In genomic region chr5:132001647-132002561, GRCh38 we compare ENCODE assay signal across 1 cellular context.
TF ChIP-seq lines count a peak whose summit lies in the region.

No MANE protein-coding gene starts in this region.

TF ChIP-seq in HepG2, 621 proteins besides CTCF, POLR2A, EP300 and RAD21 (continued from another document and continues in another):
- 0 out of 2 replicates have a peak, but pooled peaks have one; percentile 39 for TF ChIP-seq ZNF790 (CRISPR knock-in tag; IDR thresholded peaks at IDR 0.05; ENCODE audit: borderline replicate concordance)
- peak; percentile 82 for TF ChIP-seq DPF2 (CRISPR knock-in tag; IDR thresholded peaks at IDR 0.05; ENCODE audit: borderline replicate concordance, low read depth)
- TF ChIP-seq ZBTB42 (CRISPR knock-in tag; IDR thresholded peaks at IDR 0.05): peak; percentile 40; the same call in 1 of the 2 replicates
- no peak for TF ChIP-seq SSRP1 (CRISPR knock-in tag; IDR thresholded peaks at IDR 0.05)
- no peak; the same call in 1 of the 2 replicates for TF ChIP-seq NFYC (CRISPR knock-in tag; IDR thresholded peaks at IDR 0.05)
- no peak for TF ChIP-seq ARHGAP35 (CRISPR knock-in tag; IDR thresholded peaks at IDR 0.05; ENCODE audit: borderline replicate concordance)
- TF ChIP-seq ZNF563 (CRISPR knock-in tag; IDR thresholded peaks at IDR 0.05): peak; percentile 68; the same call in 1 of the 2 replicates
- TF ChIP-seq ZNF709 (CRISPR knock-in tag; IDR thresholded peaks at IDR 0.05): peak; percentile 51; the same call in 1 of the 2 replicates
- TF ChIP-seq ZNF510 (CRISPR knock-in tag; IDR thresholded peaks at IDR 0.05; ENCODE audit: low read depth): peak; percentile 51; the same call in 1 of the 2 replicates
- TF ChIP-seq MTF2 (CRISPR knock-in tag; IDR thresholded peaks at IDR 0.05; ENCODE audit: borderline replicate concordance): 0 out of 2 replicates have a peak, but pooled peaks have one; percentile 39
- TF ChIP-seq ZBTB25 (CRISPR knock-in tag; IDR thresholded peaks at IDR 0.05): 0 out of 2 replicates have a peak, but pooled peaks have one; percentile 37
- 0 out of 2 replicates have a peak, but pooled peaks have one; percentile 41 for TF ChIP-seq CENPT (CRISPR knock-in tag; IDR thresholded peaks at IDR 0.05; ENCODE audit: low read depth)
- no peak for TF ChIP-seq STAT5B (CRISPR knock-in tag; IDR thresholded peaks at IDR 0.05)
- TF ChIP-seq POLR2AphosphoS2 (IDR thresholded peaks at IDR 0.05; ENCODE audit: low read depth, low read length): no peak
- TF ChIP-seq NR2F1 (CRISPR knock-in tag; IDR thresholded peaks at IDR 0.05): peak in 1 of 2 experiments; percentile 38; a peak in 1 of 4 replicates
- TF ChIP-seq THYN1 (CRISPR knock-in tag; IDR thresholded peaks at IDR 0.05; ENCODE audit: borderline replicate concordance, low read depth): no peak
- no peak for TF ChIP-seq ZNF446 (CRISPR knock-in tag; IDR thresholded peaks at IDR 0.05)
- TF ChIP-seq SNRNP70 (IDR thresholded peaks at IDR 0.05; ENCODE audit: low read depth, low read length): no peak
- peak; percentile 98 for TF ChIP-seq SIX1 (CRISPR knock-in tag; IDR thresholded peaks at IDR 0.05; ENCODE audit: borderline replicate concordance)
- peak; percentile 74 for TF ChIP-seq POGZ (CRISPR knock-in tag; IDR thresholded peaks at IDR 0.05)
- peak; percentile 37 for TF ChIP-seq POLR2AphosphoS5 (IDR thresholded peaks at IDR 0.05; ENCODE audit: low read depth, low read length)
- peak; percentile 33; the same call in 1 of the 2 replicates for TF ChIP-seq ARID4A (CRISPR knock-in tag; IDR thresholded peaks at IDR 0.05; ENCODE audit: borderline replicate concordance)
- TF ChIP-seq PREB (CRISPR knock-in tag; IDR thresholded peaks at IDR 0.05): no peak
- TF ChIP-seq TFDP2 (CRISPR knock-in tag; IDR thresholded peaks at IDR 0.05): peak; percentile 31; the same call in 1 of the 2 replicates
- no peak; the same call in 1 of the 2 replicates for TF ChIP-seq NFKBIZ (CRISPR knock-in tag; IDR thresholded peaks at IDR 0.05)
- TF ChIP-seq ATF3 (CRISPR knock-in tag; IDR thresholded peaks at IDR 0.05): peak; percentile 87
- TF ChIP-seq MAFF (IDR thresholded peaks at IDR 0.05; ENCODE audit: low read depth, low read length): no peak; the same call in 1 of the 2 replicates
- no peak for TF ChIP-seq ZNF75D (CRISPR knock-in tag; IDR thresholded peaks at IDR 0.05; ENCODE audit: borderline replicate concordance)
- TF ChIP-seq NFYB (CRISPR knock-in tag; IDR thresholded peaks at IDR 0.05): no peak
- TF ChIP-seq SPEN (CRISPR knock-in tag; IDR thresholded peaks at IDR 0.05; ENCODE audit: low read depth): no peak; the same call in 1 of the 2 replicates
- TF ChIP-seq ZNF468 (CRISPR knock-in tag; IDR thresholded peaks at IDR 0.05): no peak
- no peak for TF ChIP-seq NR2F2 (IDR thresholded peaks at IDR 0.05; ENCODE audit: borderline replicate concordance, low read depth)
- TF ChIP-seq MIER3 (CRISPR knock-in tag; IDR thresholded peaks at IDR 0.05; ENCODE audit: borderline replicate concordance): peak; percentile 86; the same call in 1 of the 2 replicates
- peak; percentile 95 for TF ChIP-seq FOXJ3 (CRISPR knock-in tag; IDR thresholded peaks at IDR 0.05; ENCODE audit: borderline replicate concordance)
- peak; percentile 89; the same call in 1 of the 2 replicates for TF ChIP-seq TP53 (CRISPR knock-in tag; conservative IDR thresholded peaks at IDR 0.05)
- TF ChIP-seq NR1H2 (CRISPR knock-in tag; IDR thresholded peaks at IDR 0.05; ENCODE audit: borderline replicate concordance, low read depth): 0 out of 2 replicates have a peak, but pooled peaks have one; percentile 77
- TF ChIP-seq PBX2 (CRISPR knock-in tag; IDR thresholded peaks at IDR 0.05): no peak
- TF ChIP-seq ZNF782 (CRISPR knock-in tag; IDR thresholded peaks at IDR 0.05; ENCODE audit: borderline replicate concordance): no peak
- peak; percentile 70; the same call in 1 of the 2 replicates for TF ChIP-seq ZNF276 (CRISPR knock-in tag; IDR thresholded peaks at IDR 0.05; ENCODE audit: low read depth)
- TF ChIP-seq KLF9 (CRISPR knock-in tag; IDR thresholded peaks at IDR 0.05; ENCODE audit: low read depth): no peak
- TF ChIP-seq ZNF580 (CRISPR knock-in tag; IDR thresholded peaks at IDR 0.05; ENCODE audit: borderline replicate concordance, low read depth): peak; percentile 83; the same call in 1 of the 2 replicates
- TF ChIP-seq RBFOX2 (IDR thresholded peaks at IDR 0.05; ENCODE audit: low read depth, low read length): no peak
- 0 out of 2 replicates have a peak, but pooled peaks have one; percentile 65 for TF ChIP-seq ZBTB2 (CRISPR knock-in tag; IDR thresholded peaks at IDR 0.05; ENCODE audit: low read depth)
- peak; percentile 91 for TF ChIP-seq ZNF362 (CRISPR knock-in tag; IDR thresholded peaks at IDR 0.05; ENCODE audit: borderline replicate concordance)
- TF ChIP-seq ZNF513 (CRISPR knock-in tag; conservative IDR thresholded peaks at IDR 0.05): no peak
- TF ChIP-seq REL (CRISPR knock-in tag; conservative IDR thresholded peaks at IDR 0.05): 0 out of 2 replicates have a peak, but pooled peaks have one; percentile 41
- TF ChIP-seq ZNF879 (CRISPR knock-in tag; IDR thresholded peaks at IDR 0.05): peak; percentile 87; the same call in 1 of the 2 replicates
- peak; percentile 83; the same call in 1 of the 2 replicates for TF ChIP-seq ZNF549 (CRISPR knock-in tag; IDR thresholded peaks at IDR 0.05)
- peak; percentile 91 for TF ChIP-seq RXRB (CRISPR knock-in tag; IDR thresholded peaks at IDR 0.05; ENCODE audit: borderline replicate concordance)
- peak; percentile 93 for TF ChIP-seq FOXA3 (CRISPR knock-in tag; IDR thresholded peaks at IDR 0.05)
- no peak for TF ChIP-seq AKAP8 (CRISPR knock-in tag; IDR thresholded peaks at IDR 0.05)
- peak; percentile 76 for TF ChIP-seq ERF (CRISPR knock-in tag; IDR thresholded peaks at IDR 0.05)
- no peak; the same call in 1 of the 2 replicates for TF ChIP-seq MED13 (CRISPR knock-in tag; IDR thresholded peaks at IDR 0.05)
